ENCODE assay signal across 31 cellular contexts in genomic region chrX:30733852-30734660, GRCh38.
"Had no signal": no experiment of that assay in that cellular context is flagged by ENCODE, and none has a peak within 500 bp of the region (broad histone marks: within the 10 kb centered on the region; RNA-seq: fewer than 3 reads in every experiment).

No MANE protein-coding gene starts in this region.

- H3K36me3 ChIP-seq: MG63, SJSA1 had no signal

- H3K9me3 ChIP-seq: MG63, SJSA1 had no signal

- H3K9ac ChIP-seq: KMS-11 had no signal

- H3K27me3 ChIP-seq: MG63, SJSA1 had no signal

- FAIRE-seq: bronchial epithelial cell, RCC 7860 had no signal

- H3K4me1 ChIP-seq: SJSA1 had no signal

- H3K4me2 ChIP-seq: KMS-11 had no signal

- H3K9me3 Mint-ChIP-seq: activated CD4-positive, alpha-beta memory T cell treated with anti-CD3 and anti-CD28 coated beads, Interleukin-2, amount 10 ng/mL, durations not matched to agents 7 days and 5 days; activated CD4-positive, alpha-beta T cell treated with anti-CD3 and anti-CD28 coated beads, Interleukin-2, amount 10 ng/mL, durations not matched to agents 7 days and 5 days; activated naive CD8-positive, alpha-beta T cell treated with anti-CD3 and anti-CD28 coated beads, Interleukin-2, amount 10 ng/mL, durations not matched to agents 7 days and 5 days; activated T-cell treated with anti-CD3 and anti-CD28 coated beads, Interleukin-2, amount 50 U/mL, for 4 hours; activated T-helper 2 cell treated with anti-CD3 and anti-CD28 coated beads, Interferon-gamma antibody, Interleukin-2, Interleukin-4, amounts not matched to agents 10 μg/mL and 5 μg/mL and 100 μg/mL, durations not matched to agents 14 hours and 24 hours and 36 hours; T-helper 1 cell treated with Interleukin-12 subunit alpha and Interleukin-12 subunit beta and Interleukin-4 antibody, amounts not matched to agents 30 μg/mL and 1 μg/mL, for 36 hours had no signal

- H3K27ac ChIP-seq: coronary artery, KMS-11, SJSA1 had no signal

- ATAC-seq: activated CD4-positive, CD25-positive, alpha-beta regulatory T cell treated with anti-CD3 and anti-CD28 coated beads, Interleukin-2, amount 50 U/mL, for 24 hours; activated T-cell treated with anti-CD3 and anti-CD28 coated beads, Interleukin-2, amount 50 U/mL, for 4 hours; SK-N-SH treated with all-trans-retinoic acid at 6 μM for 48 hours had no signal

- H3K4me1 Mint-ChIP-seq: activated naive CD8-positive, alpha-beta T cell treated with anti-CD3 and anti-CD28 coated beads, Interleukin-2, amount 10 ng/mL, durations not matched to agents 7 days and 5 days had no signal

- H3K4me3 ChIP-seq: coronary artery, MG63, SJSA1 had no signal

- H3K4me3 Mint-ChIP-seq: activated CD4-positive, alpha-beta memory T cell treated with anti-CD3 and anti-CD28 coated beads, Interleukin-2, amount 10 ng/mL, durations not matched to agents 7 days and 5 days; activated CD4-positive, alpha-beta T cell treated with anti-CD3 and anti-CD28 coated beads, Interleukin-2, amount 10 ng/mL, durations not matched to agents 7 days and 5 days; activated naive CD8-positive, alpha-beta T cell treated with anti-CD3 and anti-CD28 coated beads, Interleukin-2, amount 10 ng/mL, durations not matched to agents 7 days and 5 days; activated T-cell treated with anti-CD3 and anti-CD28 coated beads, Interleukin-2, amount 50 U/mL, for 4 hours; T-helper 1 cell treated with Interleukin-12 subunit alpha and Interleukin-12 subunit beta and Interleukin-4 antibody, amounts not matched to agents 30 μg/mL and 1 μg/mL, for 36 hours had no signal

- H3K27ac Mint-ChIP-seq: activated CD4-positive, alpha-beta memory T cell treated with anti-CD3 and anti-CD28 coated beads, Interleukin-2, amount 10 ng/mL, durations not matched to agents 7 days and 5 days; activated CD4-positive, alpha-beta T cell treated with anti-CD3 and anti-CD28 coated beads, Interleukin-2, amount 10 ng/mL, durations not matched to agents 7 days and 5 days; activated naive CD8-positive, alpha-beta T cell treated with anti-CD3 and anti-CD28 coated beads, Interleukin-2, amount 10 ng/mL, durations not matched to agents 7 days and 5 days; activated T-helper 2 cell treated with anti-CD3 and anti-CD28 coated beads, Interferon-gamma antibody, Interleukin-2, Interleukin-4, amounts not matched to agents 10 μg/mL and 5 μg/mL and 100 μg/mL, durations not matched to agents 14 hours and 24 hours and 36 hours; T-helper 1 cell treated with Interleukin-12 subunit alpha and Interleukin-12 subunit beta and Interleukin-4 antibody, amounts not matched to agents 30 μg/mL and 1 μg/mL, for 36 hours had no signal

- H3K27me3 Mint-ChIP-seq: activated CD4-positive, alpha-beta memory T cell treated with anti-CD3 and anti-CD28 coated beads, Interleukin-2, amount 10 ng/mL, durations not matched to agents 7 days and 5 days; activated CD4-positive, alpha-beta T cell treated with anti-CD3 and anti-CD28 coated beads, Interleukin-2, amount 10 ng/mL, durations not matched to agents 7 days and 5 days; activated naive CD8-positive, alpha-beta T cell treated with anti-CD3 and anti-CD28 coated beads, Interleukin-2, amount 10 ng/mL, durations not matched to agents 7 days and 5 days had no signal

- DNase-seq: activated CD4-positive, alpha-beta memory T cell treated with anti-CD3 and anti-CD28 coated beads, Interleukin-2, amount 10 ng/mL, durations not matched to agents 7 days and 5 days; activated CD4-positive, alpha-beta T cell treated with anti-CD3 and anti-CD28 coated beads, Interleukin-2, amount 10 ng/mL, durations not matched to agents 7 days and 5 days; activated CD8-positive, alpha-beta memory T cell treated with anti-CD3 and anti-CD28 coated beads, Interleukin-2, amount 50 U/mL, for 48 hours; activated gamma-delta T cell treated with Interleukin-2 at 50 U/mL for 16 hours; activated naive CD8-positive, alpha-beta T cell treated with anti-CD3 and anti-CD28 coated beads, Interleukin-2, amount 10 ng/mL, durations not matched to agents 7 days and 5 days; activated T-cell treated with anti-CD3 and anti-CD28 coated beads, Interleukin-2, amount 50 U/mL, for 4 hours; aorta; central memory CD4-positive, alpha-beta T cell; MG63; MV-4-11; NCI-H1092 treated with DMSO at 0.1 percent for 48 hours; NCI-H1417 treated with DMSO at 0.1 percent for 48 hours; NCI-H1694; NCI-H2029; NCI-H2107; NCI-H2171 treated with DMSO at 0.1 percent for 48 hours; NCI-H345; NCI-H510A; NCI-H526 treated with DMSO at 0.1 percent for 48 hours; NCI-H82; SHP77; SW 1271 had no signal
